Comparison of ENCODE assay signal across 24 cellular contexts in the genomic region with DNA sequence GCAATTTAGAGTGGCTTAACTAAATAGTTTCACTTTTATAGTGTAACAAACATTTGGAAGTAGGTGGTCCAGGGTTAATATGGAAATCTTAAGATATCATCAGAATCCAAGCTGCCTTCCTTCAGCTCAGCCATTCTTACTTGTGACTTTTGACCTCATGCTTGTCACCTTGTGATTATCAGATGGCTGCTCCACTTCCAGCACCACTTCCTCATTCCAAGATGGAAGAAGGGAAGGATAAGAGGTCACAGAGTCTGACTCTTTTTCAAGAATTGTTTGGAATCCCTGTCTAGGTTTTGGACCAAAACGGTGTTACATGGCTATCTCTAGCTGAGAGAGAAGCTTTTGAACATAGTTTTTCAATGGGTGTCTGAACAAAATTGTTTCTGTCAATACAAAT. TPM values are rescaled to one million over a fixed set of nuclear protein-coding genes. Genes with fewer than 3 reads are reported as not detected.
DNase-seq lines count a peak whose midpoint lies in the region; ATAC-seq, FAIRE-seq and TF ChIP-seq lines count a peak whose summit lies in the region.
"Had no signal": no experiment of that assay in that cellular context is flagged by ENCODE, and none has a peak within 500 bp of the region (broad histone marks: within the 10 kb centered on the region; RNA-seq: fewer than 3 reads in every experiment).

No MANE protein-coding gene starts in this region.

- H3K9me3 ChIP-seq in left ventricle myocardium inferior (replicated peaks) (no peaks in the 10 kb centered on the region), heart left ventricle (no peaks in the 10 kb centered on the region), K562 (replicated peaks; ENCODE audit: control insufficient read depth, insufficient read depth, low read depth, low read length) (no peaks in the 10 kb centered on the region), neuronal stem cell (replicated peaks in 1 of 2; ENCODE audit: control insufficient read depth in 2 of 2, insufficient read depth in 1 of 2, low read depth in 1 of 2, low read length in 2 of 2) (no peaks in the 10 kb centered on the region)
- H3K9me3 ChIP-seq: SJCRH30 had no signal

- no TSS peak for BruUV-seq in K562 (replicated peaks; lab: Mats Ljungman, UMichigan)

- H3K4me1 ChIP-seq in left ventricle myocardium inferior, result peaks cover 13% of the 10 kb centered on the region
- peaks cover 0 to 9% (median 0%) of the 10 kb centered on the region in 12 donors for H3K4me1 ChIP-seq in heart left ventricle
- H3K4me1 ChIP-seq in K562 (replicated peaks in 1 of 2; ENCODE audit: control insufficient read depth in 2 of 2, insufficient read depth in 2 of 2, low read length in 2 of 2), result no peaks in the 10 kb centered on the region
- H3K4me1 ChIP-seq in neuronal stem cell (ENCODE audit: control insufficient read depth in 2 of 2, insufficient read depth in 1 of 2, low read depth in 1 of 2, low read length in 2 of 2), result no peaks in the 10 kb centered on the region
- H3K4me1 ChIP-seq: SJCRH30 had no signal

- no peak overlapping the region for H2BK5ac ChIP-seq in neuronal stem cell (ENCODE audit: low read length)

- no peak overlapping the region for H2BK12ac ChIP-seq in neuronal stem cell (ENCODE audit: low read length)

- H3K4ac ChIP-seq in neuronal stem cell (ENCODE audit: low read length), result no peak overlapping the region

- H4K91ac ChIP-seq in neuronal stem cell (ENCODE audit: low read depth, low read length, poor library complexity), result no peak overlapping the region

- WGBS in heart left ventricle, 4 donors, result 48 to 63% (median 53%) methylated on average over 1 of the region's 1 CpG
- 0% methylated on average over 1 of the region's 1 CpG for WGBS in K562 (ENCODE audit: insufficient coverage, low coverage, missing lambda C conversion rate)
- WGBS in neuronal stem cell (ENCODE audit: extremely low coverage in 2 of 2, insufficient read length in 2 of 2, insufficient replicate concordance in 1 of 2), 2 donors, result no CpG with 5 or more reads among the region's 1 CpG

- H3K4me3 ChIP-seq in left ventricle myocardium inferior, result no peak overlapping the region
- no peak overlapping the region for H3K4me3 ChIP-seq in heart left ventricle
- H3K4me3 ChIP-seq in K562, result no peak overlapping the region
- no peak overlapping the region for H3K4me3 ChIP-seq in neuronal stem cell (ENCODE audit: low read length in 2 of 2)
- H3K4me3 ChIP-seq: SJCRH30 had no signal

- intact Hi-C loops in left ventricle myocardium inferior (cut with micrococcal nuclease) (no loop called here), heart left ventricle (cut with DNase I) (no loop called here), K562 (cut with micrococcal nuclease) (no loop called here)

- H3K36me3 ChIP-seq in left ventricle myocardium inferior (no peaks in the 10 kb centered on the region), heart left ventricle (no peaks in the 10 kb centered on the region), K562 (ENCODE audit: control insufficient read depth, insufficient read depth, low read length) (no peaks in the 10 kb centered on the region), neuronal stem cell (replicated peaks in 1 of 2; ENCODE audit: control insufficient read depth in 2 of 2, insufficient read depth in 2 of 2, low read length in 2 of 2) (peaks cover 0 to 35% of the 10 kb centered on the region in 2 donors)
- H3K36me3 ChIP-seq: SJCRH30 had no signal

- no peak for TF ChIP-seq RAD21 in K562 (CRISPR knock-in tag; conservative IDR thresholded peaks at IDR 0.05 in 1 of 2, IDR thresholded peaks at IDR 0.05 in 1 of 2)

- H3K9ac ChIP-seq in K562 (ENCODE audit: insufficient read depth in 1 of 2, low read depth in 2 of 2, low read length in 2 of 2) (no peak overlapping the region), neuronal stem cell (ENCODE audit: low read depth, low read length, poor library complexity) (no peak overlapping the region)

- no peak overlapping the region for H2AK5ac ChIP-seq in neuronal stem cell (ENCODE audit: low read depth, low read length)

- no peak overlapping the region for H3K4me2 ChIP-seq in K562 (ENCODE audit: insufficient read depth, low read length)
- no peak overlapping the region for H3K4me2 ChIP-seq in neuronal stem cell (ENCODE audit: insufficient read depth, low read length, poor library complexity, severe bottlenecking)

- no peak for TF ChIP-seq POLR2A in heart left ventricle (IDR thresholded peaks at IDR 0.05)
- no peak for TF ChIP-seq POLR2A in K562 (conservative IDR thresholded peaks at IDR 0.05)

- FAIRE-seq in K562 (lab: Jason Lieb, UNC), result no peak
- FAIRE-seq: GM19239, RCC 7860 had no signal

- no peak for DNase-seq in left ventricle myocardium inferior
- DNase-seq in heart left ventricle, result no peak
- no peak for DNase-seq in K562 (ENCODE audit: extremely low read depth in 1 of 4, low spot score in 3 of 4)
- no peak for DNase-seq in neuronal stem cell (ENCODE audit: low spot score)
- no peak for DNase-seq in NCI-H2227 (lab: John Stamatoyannopoulos, UW; ENCODE audit: unreplicated experiment)
- DNase-seq in activated CD4-positive, alpha-beta T cell treated with anti-CD3 and anti-CD28 coated beads for 4 hours, result no peak
- DNase-seq: DMS153, DND-41, H7, NCI-H1092 treated with DMSO at 0.1 percent for 48 hours, NCI-H1436, NCI-H187, NCI-H2081 treated with DMSO at 0.1 percent for 48 hours, NCI-H2171, NCI-H345, NCI-H510A treated with DMSO at 0.1 percent for 48 hours, SJCRH30 had no signal

- no peaks in the 10 kb centered on the region for H3K27me3 ChIP-seq in left ventricle myocardium inferior (ENCODE audit: low read depth)
- H3K27me3 ChIP-seq in heart left ventricle, result no peaks in the 10 kb centered on the region
- no peaks in the 10 kb centered on the region for H3K27me3 ChIP-seq in K562 (ENCODE audit: control insufficient read depth in 2 of 2, insufficient read depth in 2 of 2, low read length in 2 of 2)
- no peaks in the 10 kb centered on the region for H3K27me3 ChIP-seq in neuronal stem cell (ENCODE audit: control insufficient read depth in 3 of 3, insufficient read depth in 3 of 3, low read depth in 1 of 3, low read length in 3 of 3)
- H3K27me3 ChIP-seq: SJCRH30 had no signal

- no peak overlapping the region for H4K8ac ChIP-seq in neuronal stem cell (ENCODE audit: low read depth, low read length)

- no peaks in the 10 kb centered on the region for H3K79me2 ChIP-seq in K562 (ENCODE audit: control insufficient read depth, insufficient read depth, low read length)

- POLR2A ChIA-PET in K562 (lab: Yijun Ruan, JAX), result interaction anchor here (0.6 kb wide), 1 partner anchor 47 kb away, joined by 3 read pairs; no protein-coding TSS in a partner anchor

- H2BK15ac ChIP-seq in neuronal stem cell (ENCODE audit: low read length), result no peak overlapping the region

- H3K14ac ChIP-seq in neuronal stem cell (ENCODE audit: low read length), result no peak overlapping the region

- H2AFZ ChIP-seq in K562 (ENCODE audit: low read depth, low read length) (no peak overlapping the region), neuronal stem cell (ENCODE audit: low read length) (peak overlapping the region; percentile 5)

- no peak overlapping the region for H2BK120ac ChIP-seq in neuronal stem cell (ENCODE audit: low read depth, low read length)

- in situ Hi-C loops in K562 (cut with MboI), result no loop called here

- H3K23ac ChIP-seq in neuronal stem cell (ENCODE audit: low read depth, low read length, poor library complexity), result no peak overlapping the region

- H4K20me1 ChIP-seq in K562 (replicated peaks; ENCODE audit: control insufficient read depth, insufficient read depth, low read length), result no peaks in the 10 kb centered on the region

- TF ChIP-seq CTCF in left ventricle myocardium inferior (IDR thresholded peaks at IDR 0.05; ENCODE audit: borderline replicate concordance) (no peak), heart left ventricle (IDR thresholded peaks at IDR 0.05) (no peak), K562 (IDR thresholded peaks at IDR 0.05 in 2 of 3, conservative IDR thresholded peaks at IDR 0.05 in 1 of 3; ENCODE audit: insufficient read depth in 2 of 3, low read depth in 1 of 3, low read length in 3 of 3) (no peak)

- no peaks in the 10 kb centered on the region for H3K79me1 ChIP-seq in neuronal stem cell (ENCODE audit: low read depth, low read length)

- no peak overlapping the region for H3K18ac ChIP-seq in neuronal stem cell (ENCODE audit: low read length)

- ATAC-seq in heart left ventricle, result no peak
- no peak for ATAC-seq in K562
- ATAC-seq in GM19328 (IDR thresholded peaks at IDR 0.05; ENCODE audit: unreplicated experiment), result no peak

- peak overlapping the region; percentile 38 for H3K27ac ChIP-seq in left ventricle myocardium inferior (replicated peaks)
- H3K27ac ChIP-seq in heart left ventricle, result peak overlapping the region in 4 of 12 donors; percentile 7 to 57 (median 24)
- no peak overlapping the region for H3K27ac ChIP-seq in K562 (ENCODE audit: extremely low read depth, low read depth, low read length)
- no peak overlapping the region for H3K27ac ChIP-seq in neuronal stem cell (replicated peaks; ENCODE audit: low read length)
- H3K27ac ChIP-seq: HL-60, SJCRH30 had no signal

- no peak for TF ChIP-seq EP300 in K562 (IDR thresholded peaks at IDR 0.05; ENCODE audit: low read length)

- CTCF ChIA-PET in K562 (lab: Yijun Ruan, JAX; ENCODE audit: low intra/inter-chr PET ratio), result no interaction called here

- no peaks in the 10 kb centered on the region for H3K9me1 ChIP-seq in K562 (ENCODE audit: control insufficient read depth, insufficient read depth, low read length)

RNA-seq across cellular contexts. Expression of gene MTTP, which starts 39.9 kb away (rescaled TPM):
- total RNA-seq in left ventricle myocardium inferior (3.7 TPM), heart left ventricle (1 to 10 TPM; 1.5 to 5.0 (median 2.8) TPM), K562 (2014; rRNA removed) (not detected in 2 replicates), K562 (2014; rRNA removed; fragmentation: Illumina TruSeq; extraction: Trizol) (0.06 and 0.29 TPM in 2 replicates), K562 (2015; rRNA removed; fragmentation: Illumina TruSeq; extraction: Trizol) (0.22 TPM in 1 of 2 replicates, not detected in the other), K562 (2021) (0.04 and 0.40 TPM in 2 replicates)
- polyA plus RNA-seq in heart left ventricle (under 1 TPM; 0.44 to 0.91 TPM), K562 (2011; rRNA removed) (not detected in 2 replicates), K562 (2014; fragmentation: Illumina TruSeq; extraction: Trizol) (0.04 TPM in 1 of 2 replicates, not detected in the other), K562 (2014; fragmentation: Nextera tagmentation; extraction: Ambion mirVana) (under 1 TPM; 0.01 to 0.03 TPM), K562 (2014; rRNA removed) (0.01 TPM in 1 of 2 replicates, not detected in the other)
- total RNA-seq in K562 (2011; cell fraction: chromatin; rRNA removed; ENCODE audit: low replicate concordance), result not detected in 2 replicates
- total RNA-seq in K562 (2011; cell fraction: nucleolus; rRNA removed), result not detected in 2 replicates
- total RNA-seq in K562 (2011; cell fraction: nucleoplasm; rRNA removed), result not detected in 2 replicates
- 0.21 TPM in 1 of 2 replicates, not detected in the other for polyA plus RNA-seq in K562 (2011; cell fraction: cytosol; rRNA removed)
- polyA plus RNA-seq in K562 (2011; cell fraction: nucleus; rRNA removed), result 0.10 TPM in 1 of 2 replicates, not detected in the other
- polyA plus RNA-seq in K562 (2012), result 0.01 and 0.03 TPM in 2 replicates
- polyA minus RNA-seq in K562 (2011; rRNA and poly(A)+ RNA removed), result 0.06 TPM in 1 of 2 replicates, not detected in the other
- not detected in 2 replicates for polyA minus RNA-seq in K562 (2011; cell fraction: cytosol; rRNA and poly(A)+ RNA removed)
- 1.4 TPM in 1 of 2 replicates, not detected in the other for polyA minus RNA-seq in K562 (2011; cell fraction: nucleus; rRNA and poly(A)+ RNA removed)
- 0.29 TPM for polyA plus RNA-seq in neuronal stem cell (2013, experiment 1 of 2)
- polyA plus RNA-seq in neuronal stem cell (2013, experiment 2 of 2), result 0.33 TPM
- total RNA-seq: A172 had no signal
- polyA plus RNA-seq: BJ, IgD-negative memory B cell had no signal

RNA-seq across cellular contexts. Expression of gene C4orf54, which starts 43.1 kb away (rescaled TPM):
- 1.2 TPM for total RNA-seq in left ventricle myocardium inferior
- 100 to 1,000 TPM in 1 of 9 donors, 10 to 100 TPM in 1, 1 to 10 TPM in 4, under 1 TPM in 3; 0.60 to 112 (median 1.6) TPM for total RNA-seq in heart left ventricle
- polyA plus RNA-seq in heart left ventricle, result 10 to 100 TPM in 1 of 2 donors, 1 to 10 TPM in 1; 2.3 to 40.0 TPM
- not detected in 2 replicates for total RNA-seq in K562 (2011; cell fraction: chromatin; rRNA removed; ENCODE audit: low replicate concordance)
- not detected in 2 replicates for total RNA-seq in K562 (2011; cell fraction: nucleolus; rRNA removed)
- not detected in 2 replicates for total RNA-seq in K562 (2011; cell fraction: nucleoplasm; rRNA removed)
- total RNA-seq in K562 (2014; rRNA removed), result not detected in 2 replicates
- total RNA-seq in K562 (2014; rRNA removed; fragmentation: Illumina TruSeq; extraction: Trizol), result not detected in 2 replicates
- total RNA-seq in K562 (2015; rRNA removed; fragmentation: Illumina TruSeq; extraction: Trizol), result not detected in 2 replicates
- total RNA-seq in K562 (2021), result not detected in 2 replicates
- not detected in 2 replicates for polyA plus RNA-seq in K562 (2011; rRNA removed)
- not detected in 2 replicates for polyA plus RNA-seq in K562 (2011; cell fraction: cytosol; rRNA removed)
- 0.01 TPM in 1 of 2 replicates, not detected in the other for polyA plus RNA-seq in K562 (2011; cell fraction: nucleus; rRNA removed)
- polyA plus RNA-seq in K562 (2012), result 0.03 TPM in 1 of 2 replicates, not detected in the other
- not detected in 2 replicates for polyA plus RNA-seq in K562 (2014; fragmentation: Illumina TruSeq; extraction: Trizol)
- not detected for polyA plus RNA-seq in K562 (2014; fragmentation: Nextera tagmentation; extraction: Ambion mirVana)
- polyA plus RNA-seq in K562 (2014; rRNA removed), result not detected in 2 replicates
- polyA minus RNA-seq in K562 (2011; rRNA and poly(A)+ RNA removed), result 0.03 TPM in 1 of 2 replicates, not detected in the other
- polyA minus RNA-seq in K562 (2011; cell fraction: cytosol; rRNA and poly(A)+ RNA removed), result not detected in 2 replicates
- polyA minus RNA-seq in K562 (2011; cell fraction: nucleus; rRNA and poly(A)+ RNA removed), result not detected in 2 replicates
- polyA plus RNA-seq in neuronal stem cell (2013, experiment 1 of 2), result not detected
- polyA plus RNA-seq in neuronal stem cell (2013, experiment 2 of 2), result not detected
- total RNA-seq: A172, H7 had no signal
- polyA plus RNA-seq: BJ, IgD-negative memory B cell had no signal

RNA-seq across cellular contexts. Expression of gene TRMT10A, which starts 50.7 kb away (rescaled TPM):
- 4.2 TPM for total RNA-seq in left ventricle myocardium inferior
- 1 to 10 TPM; 1.8 to 5.1 (median 4.1) TPM for total RNA-seq in heart left ventricle
- 1 to 10 TPM; 1.8 to 4.8 TPM for polyA plus RNA-seq in heart left ventricle
- total RNA-seq in K562 (2011; cell fraction: chromatin; rRNA removed; ENCODE audit: low replicate concordance), result 1.8 and 10.7 TPM in 2 replicates
- total RNA-seq in K562 (2011; cell fraction: nucleolus; rRNA removed), result 0.50 and 1.2 TPM in 2 replicates
- total RNA-seq in K562 (2011; cell fraction: nucleoplasm; rRNA removed), result 2.2 and 3.5 TPM in 2 replicates
- 9.1 and 9.4 TPM in 2 replicates for total RNA-seq in K562 (2014; rRNA removed)
- 12.9 and 14.4 TPM in 2 replicates for total RNA-seq in K562 (2014; rRNA removed; fragmentation: Illumina TruSeq; extraction: Trizol)
- total RNA-seq in K562 (2015; rRNA removed; fragmentation: Illumina TruSeq; extraction: Trizol), result 12.6 and 12.7 TPM in 2 replicates
- total RNA-seq in K562 (2021), result 6.5 and 7.7 TPM in 2 replicates
- 7.2 and 9.7 TPM in 2 replicates for polyA plus RNA-seq in K562 (2011; rRNA removed)
- 1.0 and 2.3 TPM in 2 replicates for polyA plus RNA-seq in K562 (2011; cell fraction: cytosol; rRNA removed)
- 2.0 and 3.2 TPM in 2 replicates for polyA plus RNA-seq in K562 (2011; cell fraction: nucleus; rRNA removed)
- polyA plus RNA-seq in K562 (2012), result 7.1 and 7.7 TPM in 2 replicates
- 11.1 and 13.8 TPM in 2 replicates for polyA plus RNA-seq in K562 (2014; fragmentation: Illumina TruSeq; extraction: Trizol)
- polyA plus RNA-seq in K562 (2014; fragmentation: Nextera tagmentation; extraction: Ambion mirVana), result 10 to 100 TPM; 13.1 to 16.1 TPM
- 9.0 and 10.6 TPM in 2 replicates for polyA plus RNA-seq in K562 (2014; rRNA removed)
- polyA minus RNA-seq in K562 (2011; rRNA and poly(A)+ RNA removed), result 7.9 and 11.3 TPM in 2 replicates
- 1.8 and 4.3 TPM in 2 replicates for polyA minus RNA-seq in K562 (2011; cell fraction: cytosol; rRNA and poly(A)+ RNA removed)
- 3.0 and 3.9 TPM in 2 replicates for polyA minus RNA-seq in K562 (2011; cell fraction: nucleus; rRNA and poly(A)+ RNA removed)
- 9.4 TPM for polyA plus RNA-seq in neuronal stem cell (2013, experiment 1 of 2)
- polyA plus RNA-seq in neuronal stem cell (2013, experiment 2 of 2), result 10.2 TPM
